In the genomic region with DNA sequence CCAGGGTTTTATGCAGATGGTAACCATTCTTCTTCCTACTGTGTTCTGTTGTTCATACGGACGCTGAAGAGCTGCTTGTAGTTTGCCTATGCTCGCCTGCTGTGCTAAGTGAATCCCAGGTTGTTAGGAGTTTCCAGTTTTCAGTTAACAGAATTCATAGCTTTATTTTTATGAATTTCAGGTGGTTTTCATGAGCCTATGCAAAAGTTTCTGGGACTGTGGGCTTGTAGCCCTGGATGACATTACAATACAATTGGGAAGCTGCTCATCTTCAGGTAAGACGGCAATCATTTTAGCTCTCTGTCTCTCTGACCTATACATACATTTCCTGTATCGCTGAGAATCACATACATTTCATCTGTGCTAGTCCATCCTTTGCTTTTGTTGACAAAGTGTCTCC, we compare ENCODE assay signal across 14 cellular contexts.
A peak's percentile ranks its signal among the peaks of the same experiment; 100 is the strongest.
DNase-seq lines count a peak whose midpoint lies in the region; ATAC-seq lines count a peak whose summit lies in the region.
"Had no signal": no experiment of that assay in that cellular context is flagged by ENCODE, and none has a peak within 500 bp of the region (broad histone marks: within the 10 kb centered on the region; RNA-seq: fewer than 3 reads in every experiment).

No MANE protein-coding gene starts in this region.

- DNase-seq in G401 (ENCODE audit: low spot score) (peak; percentile 63), NCI-H146 (lab: John Stamatoyannopoulos, UW) (peak; percentile 46), cerebellum (ENCODE audit: low spot score) (peak; percentile 13), NOMO-1 treated with dmso at 0.1 percent for 144 hours (lab: John Stamatoyannopoulos, UW; ENCODE audit: unreplicated experiment) (no peak), DMS79 (lab: John Stamatoyannopoulos, UW) (no peak)
- DNase-seq: Caco-2; CD4-positive, CD25-positive, alpha-beta regulatory T cell; CD8-positive, alpha-beta T cell; DMS153; EL; GF-D8; HFFc6 had no signal

- in situ Hi-C loops in G401 (cut with HindIII; ENCODE audit: low sequenced_read_pairs), result no loop called here

- ATAC-seq in HG03378 (IDR thresholded peaks at IDR 0.05; ENCODE audit: unreplicated experiment), result no peak
- ATAC-seq: CD8-positive, alpha-beta T cell; GM23338 had no signal

Comparison
In these comparisons a context has a peak if more than half of its experiments do, and no peak if none do; other contexts are left out.
1. DNase-seq: peak in G401 (single experiment), NCI-H146 (single experiment) and cerebellum (single experiment); none in NOMO-1 treated with dmso at 0.1 percent for 144 hours (single experiment) and DMS79 (single experiment).